In the genomic region with DNA sequence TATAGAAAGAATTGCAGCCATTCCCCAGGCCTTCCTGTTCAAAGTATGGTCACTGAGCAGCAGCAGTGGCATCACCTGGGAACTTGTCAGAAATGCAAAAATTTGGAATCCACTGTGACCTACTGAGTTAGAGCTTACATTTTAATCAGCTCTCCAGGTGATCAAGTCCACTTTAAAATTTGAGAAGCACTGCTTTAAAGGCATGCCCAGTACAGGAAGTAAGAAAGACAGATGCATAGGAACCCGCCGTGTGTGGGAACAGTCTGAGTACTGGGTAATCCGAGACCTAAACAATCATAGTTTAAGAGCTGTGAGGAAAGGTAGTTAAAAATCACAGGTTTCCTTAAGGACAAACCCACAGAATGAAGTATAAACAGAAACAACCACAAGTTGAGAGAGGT, we compare ENCODE assay signal across 18 cellular contexts.
A peak's percentile ranks its signal among the peaks of the same experiment; 100 is the strongest.
DNase-seq lines count a peak whose midpoint lies in the region; ATAC-seq, FAIRE-seq and TF ChIP-seq lines count a peak whose summit lies in the region.
"Had no signal": no experiment of that assay in that cellular context is flagged by ENCODE, and none has a peak within 500 bp of the region (broad histone marks: within the 10 kb centered on the region; RNA-seq: fewer than 3 reads in every experiment).

No MANE protein-coding gene starts in this region.

- TF ChIP-seq EP300 in H1 (IDR thresholded peaks at IDR 0.05; ENCODE audit: borderline replicate concordance in 1 of 2, low read depth in 2 of 2, low read length in 2 of 2), result no peak

- H3K23ac ChIP-seq in H1 (ENCODE audit: insufficient read length), result no peak overlapping the region

- H3K18ac ChIP-seq in H1 (ENCODE audit: extremely low read depth, low read length), result no peak overlapping the region

- H2AK5ac ChIP-seq in H1 (ENCODE audit: low read depth, low read length), result no peak overlapping the region

- WGBS in H1 (ENCODE audit: extremely low coverage in 1 of 2, insufficient coverage in 1 of 2, insufficient read length in 1 of 2, insufficient replicate concordance in 2 of 2, low coverage in 1 of 2, low lambda C conversion rate in 2 of 2, missing lambda C conversion rate in 1 of 2), 2 experiments, result 54% methylated on average over 3 of the region's 3 CpGs; no CpG with 5 or more reads in 1 of the 2 experiments

- H3K9me3 ChIP-seq in Karpas-422 (ENCODE audit: low read length) (no peaks in the 10 kb centered on the region), H1 (ENCODE audit: insufficient read depth in 2 of 2, low read depth in 1 of 2, low read length in 1 of 2) (no peaks in the 10 kb centered on the region)
- H3K9me3 ChIP-seq: SK-N-SH had no signal

- H3K36me3 ChIP-seq in Karpas-422 (ENCODE audit: insufficient read depth, low read length) (no peaks in the 10 kb centered on the region), H1 (ENCODE audit: control insufficient read depth in 2 of 4, insufficient read depth in 4 of 4, low read length in 3 of 4) (no peaks in the 10 kb centered on the region)

- H3K27me3 Mint-ChIP-seq in nephron (ENCODE audit: low read depth), result no peaks in the 10 kb centered on the region

- H2BK120ac ChIP-seq in H1 (replicated peaks; ENCODE audit: low read depth, low read length), result no peak overlapping the region

- H3K9me3 Mint-ChIP-seq in nephron, result peaks cover 2% of the 10 kb centered on the region

- H3K27ac ChIP-seq in Karpas-422 (ENCODE audit: low read length) (no peak overlapping the region), H1 (ENCODE audit: low read depth, low read length) (no peak overlapping the region)
- H3K27ac ChIP-seq: C4-2B had no signal

- peak; percentile 90 for DNase-seq in H4 (ENCODE audit: low spot score)
- DNase-seq in Karpas-422, result no peak
- DNase-seq in H1 (ENCODE audit: low read depth in 1 of 2, low spot score in 2 of 2), result no peak
- DNase-seq in KBM-7, result no peak
- DNase-seq: DMS 273 treated with DMSO at 0.1 percent for 48 hours, HCEC 1CT, NCI-H1436 treated with DMSO at 0.1 percent for 48 hours, NCI-H82, SHP77, SK-N-SH, T-cell had no signal

- no peak overlapping the region for H3K4me3 Mint-ChIP-seq in nephron
- H3K4me3 Mint-ChIP-seq: T-cell had no signal

- H3K56ac ChIP-seq in H1 (replicated peaks; ENCODE audit: insufficient read length, low read depth, low read length), result no peak overlapping the region

- H3K4me1 Mint-ChIP-seq in nephron, result peaks cover 14% of the 10 kb centered on the region
- H3K4me1 Mint-ChIP-seq: T-cell had no signal

- H3K9ac ChIP-seq in Karpas-422 (ENCODE audit: low read length) (no peak overlapping the region), H1 (replicated peaks in 1 of 4; ENCODE audit: extremely low read depth in 1 of 4, low read depth in 3 of 4, low read length in 3 of 4) (no peak overlapping the region)
- H3K9ac ChIP-seq: SK-N-SH had no signal

- H3K4me1 ChIP-seq in Karpas-422 (ENCODE audit: low read length) (no peaks in the 10 kb centered on the region), H1 (replicated peaks in 1 of 4; ENCODE audit: control insufficient read depth in 3 of 4, insufficient read depth in 4 of 4, low read length in 3 of 4) (peaks cover 1 to 8% (median 4%) of the 10 kb centered on the region in 4 experiments; a peak in 4 of 7 replicates)

- H2BK5ac ChIP-seq in H1 (ENCODE audit: low read depth, low read length), result no peak overlapping the region

- no peaks in the 10 kb centered on the region for H3K36me3 Mint-ChIP-seq in nephron (ENCODE audit: low read depth)
- H3K36me3 Mint-ChIP-seq: T-cell had no signal

- no peaks in the 10 kb centered on the region for H3K9me2 ChIP-seq in Karpas-422 (replicated peaks; ENCODE audit: insufficient read depth, low read length)
- H3K9me2 ChIP-seq: SK-N-SH had no signal

- TF ChIP-seq CTCF in H1 (IDR thresholded peaks at IDR 0.05; ENCODE audit: control extremely low read depth in 1 of 3, insufficient read depth in 1 of 3, low read depth in 1 of 3, low read length in 3 of 3) (no peak), nephron (IDR thresholded peaks at IDR 0.05; ENCODE audit: unreplicated experiment in 3 of 3) (no peak)

- H3K4me3 ChIP-seq in Karpas-422 (ENCODE audit: low read length), result no peak overlapping the region
- H3K4me3 ChIP-seq in H1 (ENCODE audit: extremely low read depth in 1 of 4, insufficient read depth in 2 of 4, low read depth in 3 of 4, low read length in 4 of 4), result no peak overlapping the region
- H3K4me3 ChIP-seq: K562 had no signal

- H2BK12ac ChIP-seq in H1 (ENCODE audit: low read depth, low read length), result no peak overlapping the region

- no peaks in the 10 kb centered on the region for H3K79me2 ChIP-seq in Karpas-422 (ENCODE audit: low read length)
- no peaks in the 10 kb centered on the region for H3K79me2 ChIP-seq in H1 (ENCODE audit: control insufficient read depth in 1 of 2, insufficient read depth in 2 of 2, low read length in 2 of 2)

- peak overlapping the region in 2 of 3 experiments; percentile 9 to 61 for H3K27ac Mint-ChIP-seq in nephron
- H3K27ac Mint-ChIP-seq: T-cell had no signal

- POLR2A ChIA-PET in H1 (lab: Charles Lee; ENCODE audit: partially characterized antibody), result no interaction called here

- ATAC-seq in GM21737 (IDR thresholded peaks at IDR 0.05; ENCODE audit: unreplicated experiment), result no peak
- no peak for ATAC-seq in GM18868 (IDR thresholded peaks at IDR 0.05; ENCODE audit: unreplicated experiment)
- ATAC-seq: K562, Panc1, T-cell had no signal

- TF ChIP-seq RAD21 in H1 (IDR thresholded peaks at IDR 0.05 in 1 of 2, conservative IDR thresholded peaks at IDR 0.05 in 1 of 2; ENCODE audit: low read depth in 2 of 2, low read length in 2 of 2), result no peak

- CTCF ChIA-PET in H1 (lab: Charles Lee; ENCODE audit: partially characterized antibody), result interaction anchor here (1.2 to 2.8 kb wide), 2 partner anchors 10 to 15 kb away, joined by 4 to 15 read pairs; no protein-coding TSS in a partner anchor

- no peak overlapping the region for H4K91ac ChIP-seq in H1 (replicated peaks; ENCODE audit: insufficient read length, low read length)

- H4K5ac ChIP-seq in H1 (ENCODE audit: insufficient read length, low read depth, low read length), result no peak overlapping the region

- H2BK15ac ChIP-seq in H1 (ENCODE audit: low read length), result no peak overlapping the region

- no peak for TF ChIP-seq POLR2A in H1 (IDR thresholded peaks at IDR 0.05; ENCODE audit: control extremely low read depth in 1 of 2, low read depth in 2 of 2, low read length in 2 of 2)

- H3K4me2 ChIP-seq in Karpas-422 (ENCODE audit: low read depth, low read length, poor library complexity, severe bottlenecking) (no peak overlapping the region), H1 (ENCODE audit: insufficient read depth in 1 of 2, low read depth in 2 of 2, low read length in 2 of 2) (peak overlapping the region; percentile 4 to 42; a peak in 2 of 4 replicates)
- H3K4me2 ChIP-seq: SK-N-SH had no signal

- H3K27me3 ChIP-seq in Karpas-422 (ENCODE audit: low read length), result no peaks in the 10 kb centered on the region
- no peaks in the 10 kb centered on the region for H3K27me3 ChIP-seq in H1 (replicated peaks in 1 of 4; ENCODE audit: control insufficient read depth in 3 of 4, extremely low read depth in 1 of 4, insufficient read depth in 3 of 4, low read length in 3 of 4)

- no peaks in the 10 kb centered on the region for H3K79me1 ChIP-seq in H1 (ENCODE audit: low read depth, low read length)

- peak overlapping the region; percentile 15; the same call in 1 of the 2 replicates for H2AFZ ChIP-seq in Karpas-422 (ENCODE audit: low read length)
- H2AFZ ChIP-seq in H1 (ENCODE audit: low read length), result no peak overlapping the region

- H4K20me1 ChIP-seq in Karpas-422 (ENCODE audit: insufficient read depth, low read depth, low read length) (no peaks in the 10 kb centered on the region), H1 (replicated peaks in 1 of 2; ENCODE audit: control insufficient read depth in 1 of 2, insufficient read depth in 2 of 2, low read length in 2 of 2) (no peaks in the 10 kb centered on the region)

- H3K23me2 ChIP-seq in H1 (ENCODE audit: low read depth, low read length), result no peaks in the 10 kb centered on the region; the same call in 1 of the 2 replicates

- no peak overlapping the region for H2BK20ac ChIP-seq in H1 (ENCODE audit: low read length)

- FAIRE-seq in H1 (lab: Jason Lieb, UNC), result no peak
- FAIRE-seq: GM19239, K562 had no signal

- no peak overlapping the region for H3K4ac ChIP-seq in H1 (replicated peaks; ENCODE audit: insufficient read length, low read depth, low read length)

- H4K8ac ChIP-seq in H1 (ENCODE audit: extremely low read depth, insufficient read depth, low read length), result no peak overlapping the region

- H3K14ac ChIP-seq in H1 (ENCODE audit: insufficient read length), result no peak overlapping the region

- in situ Hi-C loops in KBM-7 (cut with MboI; ENCODE audit: low pct_unique_long_range_greater_than_20kb, low sequenced_read_pairs), result no loop called here

TF ChIP-seq in H1, 55 proteins besides CTCF, POLR2A, EP300 and RAD21:
- TF ChIP-seq, protein P1, sequence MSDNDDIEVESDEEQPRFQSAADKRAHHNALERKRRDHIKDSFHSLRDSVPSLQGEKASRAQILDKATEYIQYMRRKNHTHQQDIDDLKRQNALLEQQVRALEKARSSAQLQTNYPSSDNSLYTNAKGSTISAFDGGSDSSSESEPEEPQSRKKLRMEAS (IDR thresholded peaks at IDR 0.05), result no peak
- TF ChIP-seq SIX5 (IDR thresholded peaks at IDR 0.05; ENCODE audit: low read depth, low read length) (no peak), HDAC2 (IDR thresholded peaks at IDR 0.05; ENCODE audit: borderline replicate concordance in 1 of 2, low read depth in 2 of 2, low read length in 2 of 2) (no peak), GTF2F1 (IDR thresholded peaks at IDR 0.05; ENCODE audit: borderline replicate concordance, low read depth, low read length) (no peak)
TF ChIP-seq in H1: peak in this region for 0.
